Comparison of ENCODE assay signal across 13 cellular contexts in the genomic region with DNA sequence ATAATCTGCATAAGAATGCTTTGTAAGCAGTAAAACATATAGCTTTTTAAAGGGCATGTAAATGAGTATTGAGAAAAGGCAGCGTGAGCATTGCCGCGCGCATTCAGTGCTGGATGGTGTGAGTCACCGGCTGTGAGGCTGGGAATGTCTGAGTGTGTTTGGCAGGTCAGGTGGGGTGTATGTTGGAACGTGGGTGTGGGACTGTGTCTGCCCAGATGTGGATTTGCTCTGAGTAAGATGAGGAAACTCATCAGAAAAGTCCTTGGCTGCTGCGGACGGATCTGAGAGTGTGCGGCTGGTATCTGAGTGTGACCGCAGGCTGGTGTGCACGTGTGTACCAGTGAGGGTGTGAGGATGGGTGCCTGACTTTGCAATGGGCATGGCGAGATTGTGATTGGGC.
DNase-seq lines count a peak whose midpoint lies in the region; ATAC-seq and TF ChIP-seq lines count a peak whose summit lies in the region.
"Had no signal": no experiment of that assay in that cellular context is flagged by ENCODE, and none has a peak within 500 bp of the region (broad histone marks: within the 10 kb centered on the region; RNA-seq: fewer than 3 reads in every experiment).

No MANE protein-coding gene starts in this region.

- H3K36me3 ChIP-seq in mammary epithelial cell (ENCODE audit: insufficient read depth, low read length), result no peaks in the 10 kb centered on the region
- H3K36me3 ChIP-seq in kidney epithelial cell (ENCODE audit: control insufficient read depth, insufficient read depth, low read length), result no peaks in the 10 kb centered on the region
- no peaks in the 10 kb centered on the region for H3K36me3 ChIP-seq in WERI-Rb-1

- CTCF ChIA-PET in AG04449 (lab: Yijun Ruan, JAX) (interaction anchor here (0.9 to 2.6 kb wide), 3 partner anchors 66 to 313 kb away, joined by 3 to 12 read pairs (median 3); partner anchors contain the start of gene NECTIN1), mammary epithelial cell (lab: Charles Lee; ENCODE audit: low non-redundant PET) (no interaction called here)

- H3K4me1 ChIP-seq in mammary epithelial cell (ENCODE audit: insufficient read depth, low read length), result no peaks in the 10 kb centered on the region

- H3K36me3 Mint-ChIP-seq in activated T-cell treated with anti-CD3 and anti-CD28 coated beads, Interleukin-2, amount 50 U/mL, for 4 hours (ENCODE audit: insufficient read depth), result no peaks in the 10 kb centered on the region
- H3K36me3 Mint-ChIP-seq: natural killer cell treated with Interleukin-12 subunit alpha and Interleukin-12 subunit beta and Interleukin-15 and Interleukin-18, amount 100 ng/mL, for 72 hours had no signal

- H3K79me2 ChIP-seq in mammary epithelial cell (ENCODE audit: insufficient read depth, low read length), result no peaks in the 10 kb centered on the region

- DNase-seq in AG04449 (ENCODE audit: low read depth, low spot score), result peak; percentile 19
- peak; percentile 48 for DNase-seq in HS-5 (ENCODE audit: low read depth)
- peak; percentile 46 for DNase-seq in mammary epithelial cell
- peak; percentile 4 for DNase-seq in kidney epithelial cell (ENCODE audit: low read depth)
- DNase-seq in HuH-7 (ENCODE audit: low spot score), result no peak
- DNase-seq in activated T-cell treated with anti-CD3 and anti-CD28 coated beads, Interleukin-2, amount 50 U/mL, for 4 hours, result no peak
- no peak for DNase-seq in WERI-Rb-1
- DNase-seq: ACHN; erythroblast; PC-9; stimulated activated naive CD8-positive, alpha-beta T cell treated with anti-CD3 and anti-CD28 coated beads, Interleukin-15, Interleukin-2, amounts not matched to agents 100 U/mL and 50 U/mL, for 24 hours had no signal

- H3K9me3 ChIP-seq in mammary epithelial cell (replicated peaks; ENCODE audit: insufficient read depth, low read length) (no peaks in the 10 kb centered on the region), WERI-Rb-1 (ENCODE audit: severe bottlenecking) (no peaks in the 10 kb centered on the region)

- no peak for TF ChIP-seq CTCF in AG04449 (IDR thresholded peaks at IDR 0.05; ENCODE audit: insufficient read depth, low read length, missing control alignments)
- TF ChIP-seq CTCF in mammary epithelial cell (conservative IDR thresholded peaks at IDR 0.05 in 1 of 2, IDR thresholded peaks at IDR 0.05 in 1 of 2; ENCODE audit: extremely low read depth in 1 of 2, insufficient read depth in 1 of 2, low read depth in 1 of 2, low read length in 2 of 2), result no peak
- no peak for TF ChIP-seq CTCF in kidney epithelial cell (IDR thresholded peaks at IDR 0.05; ENCODE audit: insufficient read depth, low read length, poor library complexity, severe bottlenecking)
- TF ChIP-seq CTCF in WERI-Rb-1 (IDR thresholded peaks at IDR 0.05; ENCODE audit: low read depth, low read length), result no peak

- H3K9ac ChIP-seq in mammary epithelial cell (ENCODE audit: insufficient read depth, low read length), result no peak overlapping the region

- no peaks in the 10 kb centered on the region for H3K27me3 ChIP-seq in mammary epithelial cell (ENCODE audit: insufficient read depth, low read length)
- peaks cover 18% of the 10 kb centered on the region for H3K27me3 ChIP-seq in kidney epithelial cell (ENCODE audit: control insufficient read depth, insufficient read depth, low read length)
- H3K27me3 ChIP-seq in WERI-Rb-1 (ENCODE audit: insufficient read depth, low read depth, severe bottlenecking), result no peaks in the 10 kb centered on the region

- no peaks in the 10 kb centered on the region for H4K20me1 ChIP-seq in mammary epithelial cell (ENCODE audit: insufficient read depth, low read length)

- in situ Hi-C loops in mammary epithelial cell (cut with MboI; ENCODE audit: low sequenced_read_pairs in 2 of 2), result no loop called here

- no peak overlapping the region for H3K4me3 Mint-ChIP-seq in activated T-cell treated with anti-CD3 and anti-CD28 coated beads, Interleukin-2, amount 50 U/mL, for 4 hours
- H3K4me3 Mint-ChIP-seq: natural killer cell treated with Interleukin-12 subunit alpha and Interleukin-12 subunit beta and Interleukin-15 and Interleukin-18, amount 100 ng/mL, for 72 hours had no signal

- intact Hi-C loops in mammary epithelial cell (cut with micrococcal nuclease), result no loop called here

- POLR2A ChIA-PET in AG04449 (lab: Yijun Ruan, JAX), result no interaction called here

- WGBS in mammary epithelial cell (ENCODE audit: low coverage, missing lambda C conversion rate), result 83% methylated on average over 12 of the region's 12 CpGs

- H3K4me3 ChIP-seq in AG04449 (ENCODE audit: low read depth, low read length) (no peak overlapping the region), mammary epithelial cell (replicated peaks in 1 of 3; ENCODE audit: insufficient read depth in 1 of 3, low read depth in 2 of 3, low read length in 3 of 3) (no peak overlapping the region), kidney epithelial cell (ENCODE audit: low read depth, low read length) (no peak overlapping the region), WERI-Rb-1 (ENCODE audit: low read depth, low read length) (no peak overlapping the region)
- H3K4me3 ChIP-seq: PC-9 had no signal

- dilution Hi-C loops in mammary epithelial cell (cut with HindIII; ENCODE audit: low sequenced_read_pairs), result no loop called here

- H3K4me2 ChIP-seq in mammary epithelial cell (ENCODE audit: insufficient read depth, low read depth, low read length), result no peak overlapping the region
- H3K4me2 ChIP-seq: PC-9 had no signal

- no peak overlapping the region for H2AFZ ChIP-seq in mammary epithelial cell (ENCODE audit: low read depth, low read length)
- H2AFZ ChIP-seq: PC-9 had no signal

- BruUV-seq in mammary epithelial cell (replicated peaks; lab: Mats Ljungman, UMichigan), result no TSS peak

- H3K27me3 Mint-ChIP-seq in activated T-cell treated with anti-CD3 and anti-CD28 coated beads, Interleukin-2, amount 50 U/mL, for 4 hours (ENCODE audit: low read depth), result peaks cover 33% of the 10 kb centered on the region

- H3K27ac ChIP-seq in mammary epithelial cell (ENCODE audit: insufficient read depth, low read depth, low read length) (no peak overlapping the region), WERI-Rb-1 (no peak overlapping the region)
- H3K27ac ChIP-seq: PC-9 had no signal

- no peak for ATAC-seq in GM21515 (IDR thresholded peaks at IDR 0.05; ENCODE audit: unreplicated experiment)
- ATAC-seq in activated T-cell treated with anti-CD3 and anti-CD28 coated beads, Interleukin-2, amount 50 U/mL, for 4 hours, result no peak
- ATAC-seq: natural killer cell treated with Interleukin-12 subunit alpha and Interleukin-12 subunit beta and Interleukin-15 and Interleukin-18, amount 100 ng/mL, for 72 hours; stimulated activated naive CD8-positive, alpha-beta T cell treated with anti-CD3 and anti-CD28 coated beads, Interleukin-15, Interleukin-2, amounts not matched to agents 100 U/mL and 50 U/mL, for 24 hours had no signal

- no peaks in the 10 kb centered on the region for H3K4me1 Mint-ChIP-seq in activated T-cell treated with anti-CD3 and anti-CD28 coated beads, Interleukin-2, amount 50 U/mL, for 4 hours (ENCODE audit: low read depth)

- H3K9me3 Mint-ChIP-seq in activated T-cell treated with anti-CD3 and anti-CD28 coated beads, Interleukin-2, amount 50 U/mL, for 4 hours, result no peaks in the 10 kb centered on the region
- H3K9me3 Mint-ChIP-seq: natural killer cell treated with Interleukin-12 subunit alpha and Interleukin-12 subunit beta and Interleukin-15 and Interleukin-18, amount 100 ng/mL, for 72 hours had no signal

Comparison
In these comparisons a context has a peak if more than half of its experiments do, and no peak if none do; other contexts are left out.
1. DNase-seq: peak in AG04449 (single experiment), HS-5 (single experiment), mammary epithelial cell (single experiment) and kidney epithelial cell (single experiment); none in HuH-7 (single experiment), activated T-cell treated with anti-CD3 and anti-CD28 coated beads, Interleukin-2, amount 50 U/mL, for 4 hours (single experiment) and WERI-Rb-1 (single experiment).